ENCODE assay signal across 9 cellular contexts in the genomic region with DNA sequence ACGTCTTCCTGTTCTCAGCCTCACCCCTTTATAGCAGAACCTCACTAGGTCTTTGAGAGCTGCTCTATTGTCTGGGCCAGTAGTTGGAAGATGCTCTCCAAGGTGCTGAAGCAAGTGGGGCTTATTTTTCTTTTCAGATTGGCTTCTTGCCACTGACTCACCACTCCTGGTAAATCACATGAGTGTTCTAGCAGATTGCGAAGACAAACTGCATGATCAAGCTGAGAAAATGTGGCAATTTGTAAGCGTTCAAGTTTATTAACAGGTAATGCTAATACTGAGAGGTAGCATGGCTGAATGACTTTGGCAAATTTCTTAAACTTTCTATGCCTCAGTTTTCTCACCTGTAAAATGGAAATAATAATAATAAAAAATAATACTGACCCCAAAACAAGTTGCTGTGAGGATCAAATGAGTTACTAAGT. TPM values are rescaled to one million over a fixed set of nuclear protein-coding genes. Genes with fewer than 3 reads are reported as not detected.
DNase-seq lines count a peak whose midpoint lies in the region; ATAC-seq and TF ChIP-seq lines count a peak whose summit lies in the region.
"Had no signal": no experiment of that assay in that cellular context is flagged by ENCODE, and none has a peak within 500 bp of the region (broad histone marks: within the 10 kb centered on the region; RNA-seq: fewer than 3 reads in every experiment).

No MANE protein-coding gene starts in this region.

- H3K27ac Mint-ChIP-seq in effector memory CD8-positive, alpha-beta T cell = no peak overlapping the region
- no peak overlapping the region for H3K27ac Mint-ChIP-seq in CD4-positive, alpha-beta T cell

- H3K4me2 ChIP-seq in trophoblast cell (ENCODE audit: low read length) = no peak overlapping the region

- H4K12ac ChIP-seq in trophoblast cell (ENCODE audit: low read depth, low read length) = no peak overlapping the region

- H2AK5ac ChIP-seq in trophoblast cell (ENCODE audit: low read length) = no peak overlapping the region

- no peak overlapping the region for H2BK120ac ChIP-seq in trophoblast cell (ENCODE audit: insufficient read depth, low read length, poor library complexity)

- peaks cover 1% of the 10 kb centered on the region for H3K9me3 ChIP-seq in trophoblast cell (ENCODE audit: insufficient read depth, low read depth, low read length)
- no peaks in the 10 kb centered on the region for H3K9me3 ChIP-seq in CD4-positive, alpha-beta T cell (ENCODE audit: control insufficient read depth, low read length)

- peaks cover 0 to 2% of the 10 kb centered on the region in 2 donors for H3K9me3 Mint-ChIP-seq in effector memory CD8-positive, alpha-beta T cell
- no peaks in the 10 kb centered on the region for H3K9me3 Mint-ChIP-seq in CD4-positive, alpha-beta T cell

- no peaks in the 10 kb centered on the region for H3K4me1 Mint-ChIP-seq in effector memory CD8-positive, alpha-beta T cell (ENCODE audit: low read depth in 2 of 2)
- no peaks in the 10 kb centered on the region for H3K4me1 Mint-ChIP-seq in CD4-positive, alpha-beta T cell (ENCODE audit: low read depth)

- no peaks in the 10 kb centered on the region for H3K27me3 ChIP-seq in trophoblast cell (ENCODE audit: insufficient read depth, low read length)
- H3K27me3 ChIP-seq in CD4-positive, alpha-beta T cell (ENCODE audit: control insufficient read depth, insufficient read depth, low read length) = peaks cover 54% of the 10 kb centered on the region

- no peaks in the 10 kb centered on the region for H3K79me2 ChIP-seq in trophoblast cell (ENCODE audit: control insufficient read depth, insufficient read depth, low read length, poor library complexity)

- no peak overlapping the region for H3K4me3 Mint-ChIP-seq in effector memory CD8-positive, alpha-beta T cell
- no peak overlapping the region for H3K4me3 Mint-ChIP-seq in CD4-positive, alpha-beta T cell

- no peak overlapping the region for H2BK12ac ChIP-seq in trophoblast cell (ENCODE audit: low read length)

- H3K18ac ChIP-seq in trophoblast cell (ENCODE audit: low read length) = no peak overlapping the region

- H3K79me1 ChIP-seq in trophoblast cell (ENCODE audit: low read length) = no peaks in the 10 kb centered on the region

- no peak overlapping the region for H2AFZ ChIP-seq in trophoblast cell (ENCODE audit: insufficient read depth, low read length, poor library complexity)

- no peak overlapping the region for H3K4me3 ChIP-seq in trophoblast cell (ENCODE audit: low read depth, low read length)

- DNase-seq in DMS53 (lab: John Stamatoyannopoulos, UW) (peak; percentile 3), DMS53 treated with DMSO at 0.1 percent for 48 hours (lab: John Stamatoyannopoulos, UW; ENCODE audit: unreplicated experiment) (no peak), NOMO-1 treated with dmso at 0.1 percent for 144 hours (lab: John Stamatoyannopoulos, UW; ENCODE audit: unreplicated experiment) (peak; percentile 34), trophoblast cell (peak; percentile 59 to 85), NCI-H2227 (lab: John Stamatoyannopoulos, UW; ENCODE audit: unreplicated experiment) (no peak)
- peak in 2 of 3 experiments; percentile 5 to 17 for DNase-seq in effector memory CD8-positive, alpha-beta T cell
- no peak for DNase-seq in CD4-positive, alpha-beta T cell

- no peak overlapping the region for H2BK5ac ChIP-seq in trophoblast cell (ENCODE audit: low read depth, low read length, poor library complexity)

- no peak overlapping the region for H3K27ac ChIP-seq in trophoblast cell (ENCODE audit: low read depth, low read length)
- H3K27ac ChIP-seq in CD4-positive, alpha-beta T cell (ENCODE audit: low read depth, low read length) = no peak overlapping the region

- H3K27me3 Mint-ChIP-seq in effector memory CD8-positive, alpha-beta T cell = peaks cover 60 to 73% of the 10 kb centered on the region in 2 donors
- H3K27me3 Mint-ChIP-seq in CD4-positive, alpha-beta T cell = peaks cover 73% of the 10 kb centered on the region

- no peak overlapping the region for H4K91ac ChIP-seq in trophoblast cell (ENCODE audit: low read depth, low read length)

- TF ChIP-seq CTCF in CD4-positive, alpha-beta T cell (IDR thresholded peaks at IDR 0.05) = no peak

- H3K36me3 Mint-ChIP-seq in effector memory CD8-positive, alpha-beta T cell (ENCODE audit: insufficient read depth) = no peaks in the 10 kb centered on the region
- H3K36me3 Mint-ChIP-seq in CD4-positive, alpha-beta T cell (ENCODE audit: low read depth) = no peaks in the 10 kb centered on the region

- H3K4ac ChIP-seq in trophoblast cell (ENCODE audit: low read depth, low read length) = no peak overlapping the region

- no peak for ATAC-seq in effector memory CD8-positive, alpha-beta T cell (replicated peaks)
- ATAC-seq in CD4-positive, alpha-beta T cell (ENCODE audit: poor library complexity) = no peak
- no peak for ATAC-seq in GM19455 (IDR thresholded peaks at IDR 0.05; ENCODE audit: unreplicated experiment)

- no CpG with 5 or more reads among the region's 3 CpGs for WGBS in trophoblast cell (ENCODE audit: extremely low coverage, insufficient coverage, insufficient read length)

- POLR2A ChIA-PET in CD4-positive, alpha-beta T cell (lab: Charles Lee) = no interaction called here

- no peak overlapping the region for H3K23ac ChIP-seq in trophoblast cell (ENCODE audit: low read length)

- no peaks in the 10 kb centered on the region for H3K36me3 ChIP-seq in trophoblast cell (ENCODE audit: control insufficient read depth in 1 of 2, insufficient read depth in 2 of 2, low read length in 2 of 2)

- no peak overlapping the region for H3K9ac ChIP-seq in trophoblast cell (ENCODE audit: low read length)

- H4K8ac ChIP-seq in trophoblast cell (ENCODE audit: low read depth, low read length) = no peak overlapping the region

- intact Hi-C loops in CD4-positive, alpha-beta T cell (cut with DNase I, micrococcal nuclease) = no loop called here

- CTCF ChIA-PET in CD4-positive, alpha-beta T cell (lab: Charles Lee) = interaction anchor here (0.6 kb wide), 1 partner anchor 1059 kb away, joined by 4 read pairs; no protein-coding TSS in a partner anchor

- H3K14ac ChIP-seq in trophoblast cell (ENCODE audit: low read length) = no peak overlapping the region

- H3K4me1 ChIP-seq in trophoblast cell (ENCODE audit: control insufficient read depth in 1 of 2, insufficient read depth in 2 of 2, low read length in 2 of 2) = no peaks in the 10 kb centered on the region

RNA-seq across cellular contexts. Expression of a gene that starts 59.2 kb away (rescaled TPM):
- not detected in 2 replicates for polyA plus RNA-seq in trophoblast cell (2013)
- total RNA-seq in CD4-positive, alpha-beta T cell = not detected
- total RNA-seq: T-helper 2 cell treated with Interferon-gamma antibody and Interleukin-4, amounts not matched to agents 100 ng/mL and 5 ng/mL, for 36 hours had no signal

Comparison
In these comparisons a context has a peak if more than half of its experiments do, and no peak if none do; other contexts are left out.
1. DNase-seq: peak in DMS53 (single experiment), NOMO-1 treated with dmso at 0.1 percent for 144 hours (single experiment), effector memory CD8-positive, alpha-beta T cell (2 of 3) and trophoblast cell (2 of 2); none in DMS53 treated with DMSO at 0.1 percent for 48 hours (single experiment), CD4-positive, alpha-beta T cell (0 of 10) and NCI-H2227 (single experiment).